ENCODE assay signal across 16 cellular contexts in the genomic region with DNA sequence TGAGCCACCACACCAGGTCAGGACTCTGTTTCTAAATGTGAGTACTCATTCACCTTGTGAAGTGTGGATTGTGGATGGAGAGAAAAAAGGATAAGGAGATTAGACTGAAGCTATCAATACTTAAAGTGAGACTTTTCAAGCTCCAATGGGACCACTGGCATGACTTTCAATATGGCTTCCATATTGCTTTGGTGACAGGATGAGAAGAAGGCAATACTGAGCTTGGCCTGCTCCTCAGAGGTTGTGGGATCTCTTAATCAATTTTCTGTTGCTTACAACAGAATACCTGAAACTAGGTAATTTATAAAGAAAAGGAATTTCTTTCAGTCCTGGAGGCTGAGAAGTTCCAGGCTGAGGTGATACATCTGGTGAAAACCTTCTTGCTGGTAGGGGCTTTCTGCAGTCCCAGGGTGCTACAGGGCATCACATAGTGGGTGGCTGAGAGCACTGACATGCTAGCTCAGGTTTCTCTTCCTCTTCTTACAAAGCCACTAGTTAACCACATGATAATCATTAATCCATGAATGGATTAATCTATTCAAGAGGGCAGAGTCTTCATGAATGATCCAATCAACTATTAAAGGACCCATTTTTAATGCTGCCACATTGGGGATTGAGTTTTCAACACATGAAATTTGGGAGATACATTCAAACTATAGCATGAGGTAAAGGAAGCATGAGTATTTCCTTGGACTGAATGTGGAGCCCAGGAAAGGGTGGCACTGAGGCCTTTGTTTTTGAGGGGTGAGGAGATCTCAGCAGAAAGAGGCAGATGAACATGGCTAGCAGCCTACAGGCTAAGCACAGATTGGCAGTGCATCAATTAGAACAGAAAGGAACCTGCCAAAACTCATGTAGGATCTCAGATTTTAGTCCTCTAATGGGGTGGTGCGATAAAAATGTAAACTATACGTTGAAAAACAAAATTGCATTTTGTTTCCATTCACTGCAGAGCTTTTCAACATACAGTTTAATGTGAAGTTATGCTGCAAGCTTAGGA.
DNase-seq lines count a peak whose midpoint lies in the region; ATAC-seq and TF ChIP-seq lines count a peak whose summit lies in the region.
"Had no signal": no experiment of that assay in that cellular context is flagged by ENCODE, and none has a peak within 500 bp of the region (broad histone marks: within the 10 kb centered on the region; RNA-seq: fewer than 3 reads in every experiment).

No MANE protein-coding gene starts in this region.

- ATAC-seq in GM19324 (IDR thresholded peaks at IDR 0.05; ENCODE audit: low FRiP score, unreplicated experiment) = peak; percentile 99
- ATAC-seq in HG02623 (IDR thresholded peaks at IDR 0.05; ENCODE audit: unreplicated experiment) = peak; percentile 98
- ATAC-seq in HG03342 (IDR thresholded peaks at IDR 0.05; ENCODE audit: unreplicated experiment) = peak; percentile 98
- ATAC-seq in stimulated activated effector memory CD8-positive, alpha-beta T cell treated with anti-CD3 and anti-CD28 coated beads, Interleukin-12 subunit alpha, Interleukin-12 subunit beta, amount 100 ng/mL, for 72 hours = peak; percentile 32
- ATAC-seq in gastroesophageal sphincter = no peak
- ATAC-seq: PC-3, right cardiac atrium had no signal

- TF ChIP-seq CTCF in gastroesophageal sphincter (IDR thresholded peaks at IDR 0.05) (no peak), progenitor cell of endocrine pancreas (IDR thresholded peaks at IDR 0.05; ENCODE audit: unreplicated experiment) (no peak)

- H3K4me3 ChIP-seq in gastroesophageal sphincter = no peak overlapping the region

- TF ChIP-seq POLR2A in gastroesophageal sphincter (IDR thresholded peaks at IDR 0.05) = no peak

- no peaks in the 10 kb centered on the region for H3K9me3 ChIP-seq in gastroesophageal sphincter

- no peak for TF ChIP-seq EP300 in gastroesophageal sphincter (IDR thresholded peaks at IDR 0.05)

- H3K36me3 ChIP-seq in gastroesophageal sphincter = no peaks in the 10 kb centered on the region

- H3K27me3 ChIP-seq in gastroesophageal sphincter = no peaks in the 10 kb centered on the region

- no peaks in the 10 kb centered on the region for H3K4me1 Mint-ChIP-seq in stimulated activated effector memory CD8-positive, alpha-beta T cell treated with anti-CD3 and anti-CD28 coated beads, Interleukin-12 subunit alpha, Interleukin-12 subunit beta, amount 100 ng/mL, for 72 hours
- H3K4me1 Mint-ChIP-seq in progenitor cell of endocrine pancreas (ENCODE audit: low read depth) = peaks cover 1% of the 10 kb centered on the region
- H3K4me1 Mint-ChIP-seq: brain, IgD-negative memory B cell had no signal

- WGBS in gastroesophageal sphincter (ENCODE audit: low coverage in 1 of 2), 2 donors = 84 to 96% methylated on average over 2 of the region's 2 CpGs

- no peak for DNase-seq in stimulated activated effector memory CD8-positive, alpha-beta T cell treated with anti-CD3 and anti-CD28 coated beads, Interleukin-12 subunit alpha, Interleukin-12 subunit beta, amount 100 ng/mL, for 72 hours (ENCODE audit: low spot score in 2 of 2)
- DNase-seq in kidney glomerular epithelial cell (lab: John Stamatoyannopoulos, UW) (no peak), progenitor cell of endocrine pancreas (ENCODE audit: low spot score, unreplicated experiment) (no peak)
- DNase-seq in effector CD4-positive, alpha-beta T cell = no peak
- DNase-seq: NCI-H2081, PC-3, right cardiac atrium had no signal

- H3K4me3 Mint-ChIP-seq in stimulated activated effector memory CD8-positive, alpha-beta T cell treated with anti-CD3 and anti-CD28 coated beads, Interleukin-12 subunit alpha, Interleukin-12 subunit beta, amount 100 ng/mL, for 72 hours = no peak overlapping the region
- H3K4me3 Mint-ChIP-seq in progenitor cell of endocrine pancreas (ENCODE audit: low read depth) = no peak overlapping the region
- H3K4me3 Mint-ChIP-seq: brain; mesothelial cell of epicardium; T-helper 2 cell treated with Interferon-gamma antibody and Interleukin-4, amounts not matched to agents 5 μg/mL and 100 μg/mL, for 36 hours; type B pancreatic cell had no signal

- H3K9me3 Mint-ChIP-seq in stimulated activated effector memory CD8-positive, alpha-beta T cell treated with anti-CD3 and anti-CD28 coated beads, Interleukin-12 subunit alpha, Interleukin-12 subunit beta, amount 100 ng/mL, for 72 hours = no peaks in the 10 kb centered on the region
- no peaks in the 10 kb centered on the region for H3K9me3 Mint-ChIP-seq in progenitor cell of endocrine pancreas (ENCODE audit: low read depth)
- H3K9me3 Mint-ChIP-seq: IgD-negative memory B cell; T-helper 2 cell treated with Interferon-gamma antibody and Interleukin-4, amounts not matched to agents 5 μg/mL and 100 μg/mL, for 36 hours; type B pancreatic cell had no signal

- H3K36me3 Mint-ChIP-seq in stimulated activated effector memory CD8-positive, alpha-beta T cell treated with anti-CD3 and anti-CD28 coated beads, Interleukin-12 subunit alpha, Interleukin-12 subunit beta, amount 100 ng/mL, for 72 hours = no peaks in the 10 kb centered on the region
- H3K36me3 Mint-ChIP-seq in progenitor cell of endocrine pancreas (ENCODE audit: insufficient read depth) = no peaks in the 10 kb centered on the region
- H3K36me3 Mint-ChIP-seq: brain, mesothelial cell of epicardium, type B pancreatic cell had no signal

- H3K27ac Mint-ChIP-seq in stimulated activated effector memory CD8-positive, alpha-beta T cell treated with anti-CD3 and anti-CD28 coated beads, Interleukin-12 subunit alpha, Interleukin-12 subunit beta, amount 100 ng/mL, for 72 hours = no peak overlapping the region
- H3K27ac Mint-ChIP-seq in progenitor cell of endocrine pancreas = no peak overlapping the region
- H3K27ac Mint-ChIP-seq: brain; IgD-negative memory B cell; mesothelial cell of epicardium; T-helper 2 cell treated with Interferon-gamma antibody and Interleukin-4, amounts not matched to agents 5 μg/mL and 100 μg/mL, for 36 hours; type B pancreatic cell had no signal

- no peaks in the 10 kb centered on the region for H3K27me3 Mint-ChIP-seq in progenitor cell of endocrine pancreas
- H3K27me3 Mint-ChIP-seq: IgD-negative memory B cell, type B pancreatic cell had no signal

- H3K27ac ChIP-seq in gastroesophageal sphincter = no peak overlapping the region

- no peaks in the 10 kb centered on the region for H3K4me1 ChIP-seq in gastroesophageal sphincter
